ENCODE assay signal across 8 cellular contexts in genomic region chr12:49018282-49019119, GRCh38. TPM values are rescaled to one million over a fixed set of nuclear protein-coding genes. Genes with fewer than 3 reads are reported as not detected.
DNase-seq lines count a peak whose midpoint lies in the region; ATAC-seq and TF ChIP-seq lines count a peak whose summit lies in the region.

PRKAG1 (minus strand) TSS chr12:49018776; CDS start chr12:49018740, 36 bp downstream.

- H3K9me3 ChIP-seq in BE2C, result no peaks in the 10 kb centered on the region

- DNase-seq in BE2C (peak; percentile 98), NCI-H510A (lab: John Stamatoyannopoulos, UW) (peak; percentile 92), cerebellum (ENCODE audit: low spot score) (peak; percentile 100), kidney epithelial cell (ENCODE audit: low read depth) (peak; percentile 88)
- DNase-seq in activated CD4-positive, alpha-beta T cell treated with anti-CD3 and anti-CD28 coated beads for 1 hour, result peak; percentile 95
- DNase-seq in stimulated activated CD4-positive, alpha-beta T cell treated with anti-CD3 and anti-CD28 coated beads, Interleukin-15, amount 100 ng/mL, for 48 hours (ENCODE audit: low read depth in 2 of 2), result peak; percentile 91 to 92

- peak; percentile 86 for ATAC-seq in HG03439 (IDR thresholded peaks at IDR 0.05; ENCODE audit: unreplicated experiment)

- peak; percentile 53 for TF ChIP-seq CTCF in BE2C (IDR thresholded peaks at IDR 0.05; ENCODE audit: low read depth, low read length)
- peak; percentile 68 for TF ChIP-seq CTCF in kidney epithelial cell (IDR thresholded peaks at IDR 0.05; ENCODE audit: insufficient read depth, low read length, poor library complexity, severe bottlenecking)

- H3K36me3 ChIP-seq in BE2C (peaks cover 23% of the 10 kb centered on the region), kidney epithelial cell (ENCODE audit: control insufficient read depth, insufficient read depth, low read length) (peaks cover 1% of the 10 kb centered on the region)

- TF ChIP-seq POLR2A in GM19193 (IDR thresholded peaks at IDR 0.05; ENCODE audit: extremely low read depth, insufficient read depth, insufficient read length), result peak; percentile 97

- H3K4me3 ChIP-seq in BE2C (ENCODE audit: low read depth, low read length), result peak within 1 kb of the TSS; percentile 79
- H3K4me3 ChIP-seq in kidney epithelial cell (ENCODE audit: low read depth, low read length), result peak within 1 kb of the TSS; percentile 83

- no peaks in the 10 kb centered on the region for H3K27me3 ChIP-seq in BE2C
- no peaks in the 10 kb centered on the region for H3K27me3 ChIP-seq in kidney epithelial cell (ENCODE audit: control insufficient read depth, insufficient read depth, low read length)

- no peaks in the 10 kb centered on the region for H3K4me1 ChIP-seq in BE2C

RNA-seq across cellular contexts. Expression of gene PRKAG1, which starts in this region (rescaled TPM):
- 83.7 TPM for polyA plus RNA-seq in BE2C (2012; ENCODE audit: insufficient read depth, insufficient read length, low read depth)
- total RNA-seq in cerebellum, result 33.6 TPM
- 57.0 and 68.5 TPM in 2 replicates for total RNA-seq in kidney epithelial cell

Comparison
In these comparisons a context has a peak if more than half of its experiments do, and no peak if none do; other contexts are left out.
1. Peak in every context shown above with its lines: DNase-seq, ATAC-seq and H3K4me3 ChIP-seq.